ENCODE assay signal across 8 cellular contexts in genomic region chr22:21015051-21016006, GRCh38. TPM values are rescaled to one million over a fixed set of nuclear protein-coding genes. Genes with fewer than 3 reads are reported as not detected.
A peak's percentile ranks its signal among the peaks of the same experiment; 100 is the strongest.
DNase-seq lines count a peak whose midpoint lies in the region; ATAC-seq and TF ChIP-seq lines count a peak whose summit lies in the region.

Gene P2RX6 (plus strand): TSS chr22:21015165. CDS start chr22:21015175, 10 bp downstream.

- H3K27ac Mint-ChIP-seq in IgD-negative memory B cell, result peak within 1 kb of the TSS; percentile 94 to 97 (median 95)

- peaks cover 18% of the 10 kb centered on the region for H3K4me1 ChIP-seq in mesodermal cell (ENCODE audit: control insufficient read depth, insufficient read depth, low read length, poor library complexity, severe bottlenecking)

- in situ Hi-C loops in KBM-7 (cut with MboI; ENCODE audit: low pct_unique_long_range_greater_than_20kb, low sequenced_read_pairs), result no loop called here

- DNase-seq in cardiac fibroblast (ENCODE audit: low read depth in 2 of 2), result peak in 1 of 2 donors; percentile 45
- no peak for DNase-seq in KBM-7
- DNase-seq in NCI-H774 (lab: John Stamatoyannopoulos, UW), result no peak
- no peak for DNase-seq in HCEC 1CT

- no peaks in the 10 kb centered on the region for H3K36me3 Mint-ChIP-seq in IgD-negative memory B cell

- H3K4me3 Mint-ChIP-seq in IgD-negative memory B cell, result peak within 1 kb of the TSS; percentile 84 to 97 (median 91)

- no peak for ATAC-seq in HG03442 (IDR thresholded peaks at IDR 0.05; ENCODE audit: unreplicated experiment)

- H3K27me3 Mint-ChIP-seq in IgD-negative memory B cell, result no peaks in the 10 kb centered on the region

- H3K27ac ChIP-seq in 22Rv1, result peak within 1 kb of the TSS; percentile 91
- peak within 1 kb of the TSS; percentile 96 for H3K27ac ChIP-seq in mesodermal cell (ENCODE audit: low read depth, low read length, severe bottlenecking)

- 56 to 57% methylated on average over 10 to 13 of the region's 18 CpGs for WGBS in mesodermal cell (ENCODE audit: insufficient coverage in 2 of 2), 2 experiments

- H3K9me3 ChIP-seq in mesodermal cell (ENCODE audit: control insufficient read depth, low read length), result no peaks in the 10 kb centered on the region

- peaks cover 10 to 18% (median 11%) of the 10 kb centered on the region in 3 donors for H3K4me1 Mint-ChIP-seq in IgD-negative memory B cell

- TF ChIP-seq CTCF in 22Rv1 (IDR thresholded peaks at IDR 0.05), result no peak
- TF ChIP-seq CTCF in cardiac fibroblast (IDR thresholded peaks at IDR 0.05; ENCODE audit: low read depth, low read length), result no peak

- H3K4me3 ChIP-seq in cardiac fibroblast (replicated peaks in 1 of 2; ENCODE audit: low read depth in 2 of 2, low read length in 2 of 2), result peak within 1 kb of the TSS; percentile 60 to 64
- peak within 1 kb of the TSS; percentile 52 for H3K4me3 ChIP-seq in mesodermal cell (ENCODE audit: extremely low read depth, insufficient read depth, low read length, poor library complexity, severe bottlenecking)

- H3K9me3 Mint-ChIP-seq in IgD-negative memory B cell, result no peaks in the 10 kb centered on the region

- no peaks in the 10 kb centered on the region for H3K36me3 ChIP-seq in mesodermal cell (ENCODE audit: control insufficient read depth, insufficient read depth, low read length)

RNA-seq across cellular contexts. Expression of gene P2RX6, which starts in this region (rescaled TPM):
- not detected for polyA plus RNA-seq in IgD-negative memory B cell
- polyA plus RNA-seq in mesodermal cell (2013, experiment 1 of 2), result 2.5 TPM
- polyA plus RNA-seq in mesodermal cell (2013, experiment 2 of 2), result 2.1 TPM
